Comparison of ENCODE assay signal across 14 cellular contexts in genomic region chr3:62677926-62678325, GRCh38.
A peak's percentile ranks its signal among the peaks of the same experiment; 100 is the strongest.
DNase-seq lines count a peak whose midpoint lies in the region; ATAC-seq and TF ChIP-seq lines count a peak whose summit lies in the region.
"Had no signal": no experiment of that assay in that cellular context is flagged by ENCODE, and none has a peak within 500 bp of the region (broad histone marks: within the 10 kb centered on the region; RNA-seq: fewer than 3 reads in every experiment).

No MANE protein-coding gene starts in this region.

- H3K79me2 ChIP-seq in GM23338 (replicated peaks; ENCODE audit: insufficient read depth) = no peaks in the 10 kb centered on the region

- H3K9me3 Mint-ChIP-seq in GM23338 (no peaks in the 10 kb centered on the region), WTC11 (peaks cover 8% of the 10 kb centered on the region), mesothelial cell of epicardium (no peaks in the 10 kb centered on the region)
- H3K9me3 Mint-ChIP-seq: CD14-positive monocyte; CD8-positive, alpha-beta T cell had no signal

- no peaks in the 10 kb centered on the region for H3F3A ChIP-seq in GM23338 (replicated peaks; ENCODE audit: low read depth)

- CTCF ChIA-PET in WTC11 (lab: Charles Lee) = no interaction called here

- intact Hi-C loops in aorta (cut with DNase I) = no loop called here

- peak; percentile 20 for DNase-seq in GM23338 (ENCODE audit: low spot score)
- no peak for DNase-seq in WTC11 (ENCODE audit: low spot score)
- no peak for DNase-seq in mesothelial cell of epicardium (ENCODE audit: low spot score in 2 of 2, unreplicated experiment in 2 of 2)
- no peak for DNase-seq in aorta
- DNase-seq in NCI-H1048 (lab: John Stamatoyannopoulos, UW) = no peak
- DNase-seq in NCI-H1105 treated with DMSO at 0.1 percent for 48 hours (lab: John Stamatoyannopoulos, UW) = no peak
- DNase-seq: CD8-positive, alpha-beta T cell; COR-L47; DMS53; GF-D8 had no signal

- TF ChIP-seq CTCF in GM23338 (conservative IDR thresholded peaks at IDR 0.05; ENCODE audit: low read depth in 2 of 2) (no peak), WTC11 (IDR thresholded peaks at IDR 0.05) (no peak), mesothelial cell of epicardium (IDR thresholded peaks at IDR 0.05; ENCODE audit: unreplicated experiment) (no peak)

- H4K20me1 ChIP-seq in GM23338 (replicated peaks; ENCODE audit: insufficient read depth) = no peaks in the 10 kb centered on the region

- POLR2A ChIA-PET in WTC11 (lab: Charles Lee) = interaction anchor here (1.0 kb wide), 1 partner anchor 35 kb away, joined by 4 read pairs; no protein-coding TSS in a partner anchor

- peak overlapping the region; percentile 45 for H3K4me2 ChIP-seq in GM23338
- H3K4me2 ChIP-seq: A549 had no signal

- peak; percentile 37 for ATAC-seq in GM23338
- ATAC-seq in WTC11 = peak; percentile 29
- no peak for ATAC-seq in aorta (ENCODE audit: low FRiP score)
- ATAC-seq: A549; CD8-positive, alpha-beta T cell; HCT116 had no signal

- H2AFZ ChIP-seq in GM23338 = no peak overlapping the region

- no peaks in the 10 kb centered on the region for H3K27me3 ChIP-seq in GM23338 (ENCODE audit: insufficient read depth)
- H3K27me3 ChIP-seq in HUES48 (ENCODE audit: control insufficient read depth, insufficient read depth, low read length) = no peaks in the 10 kb centered on the region
- H3K27me3 ChIP-seq in aorta (ENCODE audit: control insufficient read depth in 1 of 2, insufficient read depth in 2 of 2, low read length in 1 of 2) = no peaks in the 10 kb centered on the region

- H3K27me3 Mint-ChIP-seq in GM23338 (ENCODE audit: insufficient read depth, low read depth, poor library complexity) = peaks cover 5% of the 10 kb centered on the region
- H3K27me3 Mint-ChIP-seq in WTC11 (ENCODE audit: low read depth) = peaks cover 3% of the 10 kb centered on the region; the same call in 1 of the 2 replicates
- H3K27me3 Mint-ChIP-seq in mesothelial cell of epicardium (ENCODE audit: low read depth) = peaks cover 27% of the 10 kb centered on the region

- no peaks in the 10 kb centered on the region for H3K36me3 ChIP-seq in GM23338 (ENCODE audit: insufficient read depth)
- H3K36me3 ChIP-seq in HUES48 (ENCODE audit: control insufficient read depth, insufficient read depth, low read length) = no peaks in the 10 kb centered on the region
- H3K36me3 ChIP-seq in aorta (ENCODE audit: control insufficient read depth in 1 of 2, insufficient read depth in 2 of 2, low read length in 1 of 2) = no peaks in the 10 kb centered on the region

- H3K4me3 Mint-ChIP-seq in GM23338 (no peak overlapping the region), WTC11 (no peak overlapping the region), mesothelial cell of epicardium (no peak overlapping the region)
- H3K4me3 Mint-ChIP-seq: CD14-positive monocyte; CD8-positive, alpha-beta T cell had no signal

- 50 to 63% methylated on average over 1 of the region's 1 CpG for WGBS in aorta, 2 donors

- H3K9me3 ChIP-seq in HUES48 (ENCODE audit: control insufficient read depth, insufficient read depth, low read length) (no peaks in the 10 kb centered on the region), aorta (ENCODE audit: control insufficient read depth, low read length) (peaks cover 2% of the 10 kb centered on the region)
- H3K9me3 ChIP-seq: A549 had no signal

- H3K4me1 Mint-ChIP-seq in GM23338 = peaks cover 42% of the 10 kb centered on the region
- peaks cover 36% of the 10 kb centered on the region for H3K4me1 Mint-ChIP-seq in WTC11
- peaks cover 20% of the 10 kb centered on the region for H3K4me1 Mint-ChIP-seq in mesothelial cell of epicardium
- H3K4me1 Mint-ChIP-seq: CD14-positive monocyte had no signal

- peak overlapping the region; percentile 86 for H3K27ac Mint-ChIP-seq in GM23338
- peak overlapping the region; percentile 73; the same call in 1 of the 2 replicates for H3K27ac Mint-ChIP-seq in WTC11
- H3K27ac Mint-ChIP-seq in mesothelial cell of epicardium = peak overlapping the region; percentile 19
- H3K27ac Mint-ChIP-seq: CD14-positive monocyte; CD8-positive, alpha-beta T cell had no signal

- peaks cover 14% of the 10 kb centered on the region for H3K9me2 ChIP-seq in GM23338 (ENCODE audit: insufficient read depth)

- H3K9ac ChIP-seq in HUES48 (ENCODE audit: low read depth, low read length) = no peak overlapping the region

- H3K4me1 ChIP-seq in GM23338 (ENCODE audit: insufficient read depth) (peaks cover 30% of the 10 kb centered on the region), HUES48 (ENCODE audit: control insufficient read depth, insufficient read depth, low read length) (peaks cover 30% of the 10 kb centered on the region), aorta (ENCODE audit: control insufficient read depth in 1 of 2, insufficient read depth in 2 of 2, low read length in 2 of 2) (peaks cover 0 to 1% of the 10 kb centered on the region in 2 donors)
- H3K4me1 ChIP-seq: A549 had no signal

- H3K27ac ChIP-seq in GM23338 (ENCODE audit: low read depth) = peak overlapping the region; percentile 85
- H3K27ac ChIP-seq in HUES48 (ENCODE audit: low read depth, low read length) = peak overlapping the region; percentile 89
- H3K27ac ChIP-seq in aorta (ENCODE audit: low read depth in 1 of 2, low read length in 2 of 2) = no peak overlapping the region
- H3K27ac ChIP-seq: A549 had no signal

- H3K4me3 ChIP-seq in GM23338 = no peak overlapping the region
- 0 out of 2 replicates have a peak overlapping the region, but pooled peaks have one; percentile 11 for H3K4me3 ChIP-seq in HUES48 (ENCODE audit: low read depth, low read length)
- no peak overlapping the region for H3K4me3 ChIP-seq in aorta (ENCODE audit: low read length in 2 of 2)
- H3K4me3 ChIP-seq: A549 had no signal

- H3K36me3 Mint-ChIP-seq in GM23338 (ENCODE audit: low read depth) (peaks cover 4% of the 10 kb centered on the region; the same call in 2 of the 3 replicates), WTC11 (no peaks in the 10 kb centered on the region; the same call in 1 of the 2 replicates), mesothelial cell of epicardium (no peaks in the 10 kb centered on the region)
- H3K36me3 Mint-ChIP-seq: CD14-positive monocyte; CD8-positive, alpha-beta T cell had no signal

TF ChIP-seq in GM23338, 12 proteins besides CTCF, POLR2A, EP300 and RAD21 (continues in another document):
- TF ChIP-seq ZNF114 (CRISPR knock-in tag; IDR thresholded peaks at IDR 0.05) (no peak), CREB1 (CRISPR knock-in tag; IDR thresholded peaks at IDR 0.05; ENCODE audit: low read depth) (no peak), ZNF331 (CRISPR knock-in tag; IDR thresholded peaks at IDR 0.05; ENCODE audit: low read depth) (no peak), JUNB (IDR thresholded peaks at IDR 0.05; ENCODE audit: unreplicated experiment) (no peak), STAT1 (IDR thresholded peaks at IDR 0.05; ENCODE audit: unreplicated experiment) (no peak), NANOG (IDR thresholded peaks at IDR 0.05; ENCODE audit: borderline replicate concordance) (no peak)

TF ChIP-seq in WTC11, 78 proteins besides CTCF, POLR2A, EP300 and RAD21:
- TF ChIP-seq EMX1 (CRISPR knock-in tag; IDR thresholded peaks at IDR 0.05) = no peak

Comparison
In these comparisons a context has a peak if more than half of its experiments do, and no peak if none do; other contexts are left out.
1. H3K27ac ChIP-seq: peak in GM23338 (single experiment) and HUES48 (single experiment); none in aorta (0 of 2).
2. H3K27ac Mint-ChIP-seq: peak in every context shown above with its lines; median percentile 86 in GM23338; 73 in WTC11; 19 in mesothelial cell of epicardium.